Comparison of ENCODE assay signal across 9 cellular contexts in the genomic region with DNA sequence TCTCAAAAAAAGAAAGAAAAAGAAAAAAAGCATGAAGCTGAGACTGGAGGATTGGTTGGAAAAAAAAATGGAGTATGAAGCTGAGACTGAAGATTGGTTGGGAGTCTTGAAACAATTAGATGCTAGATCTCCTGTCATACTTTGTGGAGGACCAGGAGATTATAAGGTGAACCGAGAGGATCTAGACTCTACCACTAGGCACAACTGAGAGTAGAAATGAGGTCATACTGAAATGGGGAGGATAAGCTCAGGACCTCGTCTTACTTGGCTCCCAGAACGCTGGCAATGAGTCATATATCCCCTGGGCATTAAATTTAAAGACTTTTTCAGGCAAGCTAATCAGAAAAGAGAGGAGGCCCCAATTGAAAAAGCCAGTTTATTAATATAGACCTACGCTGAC. TPM values are rescaled to one million over a fixed set of nuclear protein-coding genes. Genes with fewer than 3 reads are reported as not detected.
A peak's percentile ranks its signal among the peaks of the same experiment; 100 is the strongest.
DNase-seq lines count a peak whose midpoint lies in the region; ATAC-seq lines count a peak whose summit lies in the region.
"Had no signal": no experiment of that assay in that cellular context is flagged by ENCODE, and none has a peak within 500 bp of the region (broad histone marks: within the 10 kb centered on the region; RNA-seq: fewer than 3 reads in every experiment).

No MANE protein-coding gene starts in this region.

- H3K4me3 ChIP-seq in skeletal muscle cell (ENCODE audit: low read depth, low read length), result no peak overlapping the region

- DNase-seq in HS-5 (ENCODE audit: low read depth) (peak; percentile 81), brain pericyte (ENCODE audit: low read depth, low spot score) (peak; percentile 7), skeletal muscle cell (ENCODE audit: low read depth) (peak; percentile 72), DMS153 treated with DMSO at 0.1 percent for 48 hours (lab: John Stamatoyannopoulos, UW; ENCODE audit: unreplicated experiment) (no peak), G401 (ENCODE audit: low spot score) (no peak), germinal center (ENCODE audit: low spot score) (no peak)
- DNase-seq: NCI-H1105; stimulated activated CD4-positive, alpha-beta T cell treated with anti-CD3 and anti-CD28 coated beads, Interleukin-4, amount 100 ng/mL, for 1 hour had no signal

- in situ Hi-C loops in G401 (cut with HindIII; ENCODE audit: low sequenced_read_pairs), result no loop called here

- peak; percentile 38 for ATAC-seq in GM18511 (IDR thresholded peaks at IDR 0.05; ENCODE audit: unreplicated experiment)

RNA-seq across cellular contexts. Expression of a gene that starts 3.3 kb away (rescaled TPM):
- total RNA-seq in G401 (2014; rRNA removed; shearing (Covaris generic)), result 30.3 and 61.4 TPM in 2 replicates

Comparison
In these comparisons a context has a peak if more than half of its experiments do, and no peak if none do; other contexts are left out.
1. DNase-seq: peak in HS-5 (single experiment), brain pericyte (single experiment) and skeletal muscle cell (single experiment); none in DMS153 treated with DMSO at 0.1 percent for 48 hours (single experiment), G401 (single experiment) and germinal center (single experiment).